21 cellular contexts compared by ENCODE assay signal in genomic region chr3:122263058-122263457, GRCh38.
DNase-seq lines count a peak whose midpoint lies in the region; ATAC-seq and TF ChIP-seq lines count a peak whose summit lies in the region.
"Had no signal": no experiment of that assay in that cellular context is flagged by ENCODE, and none has a peak within 500 bp of the region (broad histone marks: within the 10 kb centered on the region; RNA-seq: fewer than 3 reads in every experiment).

No MANE protein-coding gene starts in this region.

- no peak overlapping the region for H3K4me3 ChIP-seq in H7 (ENCODE audit: insufficient read depth, low read depth, low read length)
- H3K4me3 ChIP-seq in esophagus muscularis mucosa, result no peak overlapping the region
- H3K4me3 ChIP-seq in left ventricle myocardium inferior, result no peak overlapping the region
- H3K4me3 ChIP-seq in right atrium auricular region, result no peak overlapping the region
- H3K4me3 ChIP-seq: BLaER1 had no signal

- H3K36me3 ChIP-seq in H7 (replicated peaks; ENCODE audit: control insufficient read depth, insufficient read depth, low read length) (no peaks in the 10 kb centered on the region), esophagus muscularis mucosa (no peaks in the 10 kb centered on the region), left ventricle myocardium inferior (no peaks in the 10 kb centered on the region), right atrium auricular region (no peaks in the 10 kb centered on the region)
- H3K36me3 ChIP-seq: BLaER1 had no signal

- DNase-seq in EH (ENCODE audit: low read depth) (peak; percentile 16), H7 (peak; percentile 38), esophagus muscularis mucosa (ENCODE audit: extremely low spot score) (peak; percentile 29), kidney tubule cell (ENCODE audit: low spot score) (peak; percentile 19), left ventricle myocardium inferior (no peak), right atrium auricular region (ENCODE audit: low spot score) (no peak), amniotic stem cell (lab: John Stamatoyannopoulos, UW) (no peak)
- DNase-seq: ACHN; CD8-positive, alpha-beta T cell; DND-41; GDM1; GOT3; MV-4-11; NCI-H1694; NCI-H2081 treated with DMSO at 0.1 percent for 48 hours; NCI-H446 treated with DMSO at 0.1 percent for 48 hours; NCI-H526 treated with DMSO at 0.1 percent for 48 hours; Right ventricle myocardium superior had no signal

- TF ChIP-seq CTCF in esophagus muscularis mucosa (IDR thresholded peaks at IDR 0.05) (no peak), left ventricle myocardium inferior (IDR thresholded peaks at IDR 0.05; ENCODE audit: borderline replicate concordance) (no peak), right atrium auricular region (IDR thresholded peaks at IDR 0.05) (no peak)

- intact Hi-C loops in esophagus muscularis mucosa (cut with DNase I) (no loop called here), left ventricle myocardium inferior (cut with micrococcal nuclease) (no loop called here)

- TF ChIP-seq POLR2A in esophagus muscularis mucosa (IDR thresholded peaks at IDR 0.05; ENCODE audit: low read depth), result no peak

- H3K9me3 ChIP-seq in esophagus muscularis mucosa, result no peaks in the 10 kb centered on the region
- H3K9me3 ChIP-seq in left ventricle myocardium inferior (replicated peaks), result no peaks in the 10 kb centered on the region
- no peaks in the 10 kb centered on the region for H3K9me3 ChIP-seq in right atrium auricular region
- H3K9me3 ChIP-seq: BLaER1 had no signal

- TF ChIP-seq EP300 in esophagus muscularis mucosa (IDR thresholded peaks at IDR 0.05), result no peak

- H3K27ac ChIP-seq in esophagus muscularis mucosa (replicated peaks in 1 of 4) (no peak overlapping the region), left ventricle myocardium inferior (replicated peaks) (no peak overlapping the region), right atrium auricular region (no peak overlapping the region)
- H3K27ac ChIP-seq: 22Rv1, BLaER1 had no signal

- no peaks in the 10 kb centered on the region for H3K27me3 ChIP-seq in H7 (ENCODE audit: control insufficient read depth, insufficient read depth, low read length)
- H3K27me3 ChIP-seq in esophagus muscularis mucosa, result peaks cover 0 to 8% (median 0%) of the 10 kb centered on the region in 4 donors
- H3K27me3 ChIP-seq in left ventricle myocardium inferior (ENCODE audit: low read depth), result peaks cover 3% of the 10 kb centered on the region
- H3K27me3 ChIP-seq in right atrium auricular region, result no peaks in the 10 kb centered on the region
- H3K27me3 ChIP-seq: BLaER1 had no signal

- no peaks in the 10 kb centered on the region for H3K4me1 ChIP-seq in esophagus muscularis mucosa
- no peaks in the 10 kb centered on the region for H3K4me1 ChIP-seq in left ventricle myocardium inferior
- peaks cover 0 to 2% of the 10 kb centered on the region in 2 donors for H3K4me1 ChIP-seq in right atrium auricular region

- no peak for ATAC-seq in GM19463 (IDR thresholded peaks at IDR 0.05; ENCODE audit: unreplicated experiment)
- ATAC-seq: CD8-positive, alpha-beta T cell had no signal

- WGBS in esophagus muscularis mucosa, result 88% methylated on average over 2 of the region's 2 CpGs

Comparison
In these comparisons a context has a peak if more than half of its experiments do, and no peak if none do; other contexts are left out.
1. DNase-seq: peak in EH (single experiment), H7 (single experiment), esophagus muscularis mucosa (single experiment) and kidney tubule cell (single experiment); none in left ventricle myocardium inferior (single experiment), right atrium auricular region (single experiment) and amniotic stem cell (single experiment).